ENCODE assay signal across 1 cellular context in the genomic region with DNA sequence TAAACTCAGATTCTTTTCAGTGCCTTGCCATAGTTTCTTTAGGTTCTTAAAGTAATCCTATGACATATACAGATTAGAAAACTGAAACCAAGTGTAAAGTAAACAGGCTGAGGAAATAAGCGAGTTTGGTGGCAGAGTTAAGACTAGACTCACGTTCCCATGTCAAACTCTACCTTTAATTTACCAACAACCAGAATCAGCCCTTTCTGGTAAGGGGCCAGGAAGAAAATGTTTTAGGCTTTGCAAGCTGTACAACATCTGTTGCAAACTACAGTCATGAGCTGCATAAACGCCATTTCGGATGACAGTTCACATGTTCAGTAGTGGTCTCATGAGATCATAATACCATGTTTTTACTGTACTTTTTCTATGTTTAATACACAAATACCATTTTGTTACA.
TF ChIP-seq lines count a peak whose summit lies in the region.

No MANE protein-coding gene starts in this region.

TF ChIP-seq in SK-N-SH, 30 proteins besides CTCF, POLR2A, EP300 and RAD21 (continued from another document):
- TF ChIP-seq, protein P1, sequence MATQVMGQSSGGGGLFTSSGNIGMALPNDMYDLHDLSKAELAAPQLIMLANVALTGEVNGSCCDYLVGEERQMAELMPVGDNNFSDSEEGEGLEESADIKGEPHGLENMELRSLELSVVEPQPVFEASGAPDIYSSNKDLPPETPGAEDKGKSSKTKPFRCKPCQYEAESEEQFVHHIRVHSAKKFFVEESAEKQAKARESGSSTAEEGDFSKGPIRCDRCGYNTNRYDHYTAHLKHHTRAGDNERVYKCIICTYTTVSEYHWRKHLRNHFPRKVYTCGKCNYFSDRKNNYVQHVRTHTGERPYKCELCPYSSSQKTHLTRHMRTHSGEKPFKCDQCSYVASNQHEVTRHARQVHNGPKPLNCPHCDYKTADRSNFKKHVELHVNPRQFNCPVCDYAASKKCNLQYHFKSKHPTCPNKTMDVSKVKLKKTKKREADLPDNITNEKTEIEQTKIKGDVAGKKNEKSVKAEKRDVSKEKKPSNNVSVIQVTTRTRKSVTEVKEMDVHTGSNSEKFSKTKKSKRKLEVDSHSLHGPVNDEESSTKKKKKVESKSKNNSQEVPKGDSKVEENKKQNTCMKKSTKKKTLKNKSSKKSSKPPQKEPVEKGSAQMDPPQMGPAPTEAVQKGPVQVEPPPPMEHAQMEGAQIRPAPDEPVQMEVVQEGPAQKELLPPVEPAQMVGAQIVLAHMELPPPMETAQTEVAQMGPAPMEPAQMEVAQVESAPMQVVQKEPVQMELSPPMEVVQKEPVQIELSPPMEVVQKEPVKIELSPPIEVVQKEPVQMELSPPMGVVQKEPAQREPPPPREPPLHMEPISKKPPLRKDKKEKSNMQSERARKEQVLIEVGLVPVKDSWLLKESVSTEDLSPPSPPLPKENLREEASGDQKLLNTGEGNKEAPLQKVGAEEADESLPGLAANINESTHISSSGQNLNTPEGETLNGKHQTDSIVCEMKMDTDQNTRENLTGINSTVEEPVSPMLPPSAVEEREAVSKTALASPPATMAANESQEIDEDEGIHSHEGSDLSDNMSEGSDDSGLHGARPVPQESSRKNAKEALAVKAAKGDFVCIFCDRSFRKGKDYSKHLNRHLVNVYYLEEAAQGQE (IDR thresholded peaks at IDR 0.05; ENCODE audit: low read depth, low read length): no peak
- TF ChIP-seq FOXJ3 (CRISPR knock-in tag; IDR thresholded peaks at IDR 0.05): no peak
- TF ChIP-seq, protein P2, sequence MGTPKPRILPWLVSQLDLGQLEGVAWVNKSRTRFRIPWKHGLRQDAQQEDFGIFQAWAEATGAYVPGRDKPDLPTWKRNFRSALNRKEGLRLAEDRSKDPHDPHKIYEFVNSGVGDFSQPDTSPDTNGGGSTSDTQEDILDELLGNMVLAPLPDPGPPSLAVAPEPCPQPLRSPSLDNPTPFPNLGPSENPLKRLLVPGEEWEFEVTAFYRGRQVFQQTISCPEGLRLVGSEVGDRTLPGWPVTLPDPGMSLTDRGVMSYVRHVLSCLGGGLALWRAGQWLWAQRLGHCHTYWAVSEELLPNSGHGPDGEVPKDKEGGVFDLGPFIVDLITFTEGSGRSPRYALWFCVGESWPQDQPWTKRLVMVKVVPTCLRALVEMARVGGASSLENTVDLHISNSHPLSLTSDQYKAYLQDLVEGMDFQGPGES (IDR thresholded peaks at IDR 0.05; ENCODE audit: low read depth, low read length): no peak
- no peak for TF ChIP-seq RFX5 (IDR thresholded peaks at IDR 0.05; ENCODE audit: low read length)
- TF ChIP-seq CHD2 (IDR thresholded peaks at IDR 0.05; ENCODE audit: low read length, partially characterized antibody): no peak
- TF ChIP-seq SIN3A (IDR thresholded peaks at IDR 0.05; ENCODE audit: borderline replicate concordance, low read depth, low read length): no peak
- TF ChIP-seq, protein P3, sequence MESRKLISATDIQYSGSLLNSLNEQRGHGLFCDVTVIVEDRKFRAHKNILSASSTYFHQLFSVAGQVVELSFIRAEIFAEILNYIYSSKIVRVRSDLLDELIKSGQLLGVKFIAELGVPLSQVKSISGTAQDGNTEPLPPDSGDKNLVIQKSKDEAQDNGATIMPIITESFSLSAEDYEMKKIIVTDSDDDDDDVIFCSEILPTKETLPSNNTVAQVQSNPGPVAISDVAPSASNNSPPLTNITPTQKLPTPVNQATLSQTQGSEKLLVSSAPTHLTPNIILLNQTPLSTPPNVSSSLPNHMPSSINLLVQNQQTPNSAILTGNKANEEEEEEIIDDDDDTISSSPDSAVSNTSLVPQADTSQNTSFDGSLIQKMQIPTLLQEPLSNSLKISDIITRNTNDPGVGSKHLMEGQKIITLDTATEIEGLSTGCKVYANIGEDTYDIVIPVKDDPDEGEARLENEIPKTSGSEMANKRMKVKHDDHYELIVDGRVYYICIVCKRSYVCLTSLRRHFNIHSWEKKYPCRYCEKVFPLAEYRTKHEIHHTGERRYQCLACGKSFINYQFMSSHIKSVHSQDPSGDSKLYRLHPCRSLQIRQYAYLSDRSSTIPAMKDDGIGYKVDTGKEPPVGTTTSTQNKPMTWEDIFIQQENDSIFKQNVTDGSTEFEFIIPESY (IDR thresholded peaks at IDR 0.05; ENCODE audit: borderline replicate concordance, low read depth): no peak
- no peak for TF ChIP-seq MEF2A (IDR thresholded peaks at IDR 0.05; ENCODE audit: borderline replicate concordance, low read depth)
- TF ChIP-seq EZH2phosphoT487 (IDR thresholded peaks at IDR 0.05; ENCODE audit: borderline replicate concordance, low read depth): no peak
- TF ChIP-seq MXI1 (IDR thresholded peaks at IDR 0.05; ENCODE audit: low read depth, low read length): no peak
